1 cellular context compared by ENCODE assay signal in the genomic region with DNA sequence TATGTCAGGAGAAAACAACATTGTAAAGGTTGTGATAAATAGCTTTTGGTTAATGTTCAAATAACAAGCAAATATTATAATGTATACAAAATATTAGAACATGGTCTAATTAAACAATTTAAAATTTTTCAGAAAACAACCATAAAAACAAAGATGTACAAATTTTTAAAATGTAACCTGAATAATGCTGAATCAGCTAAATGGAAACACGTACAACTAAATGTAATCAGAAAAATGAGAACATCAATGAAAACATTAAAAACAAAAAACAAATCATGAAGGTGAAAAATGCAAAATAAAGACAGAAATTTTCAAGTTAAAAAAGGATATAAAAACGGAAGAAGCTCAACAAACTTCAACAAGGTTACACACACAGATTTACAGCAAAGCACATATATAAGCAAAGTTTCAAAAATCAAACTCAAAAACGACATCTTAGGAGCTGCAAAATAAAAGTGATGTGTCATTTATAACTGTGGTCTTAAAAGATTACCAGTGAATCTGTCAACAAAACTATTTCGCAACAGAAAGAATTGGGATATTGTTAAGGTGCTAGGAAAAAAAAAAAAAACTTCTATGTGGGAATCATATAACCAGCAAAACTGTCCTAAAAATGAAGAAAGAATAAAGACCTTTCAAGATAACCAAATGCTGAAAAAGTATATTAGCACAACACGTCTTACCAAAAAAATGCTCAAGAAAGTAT.
TF ChIP-seq lines count a peak whose summit lies in the region.

No MANE protein-coding gene starts in this region.

TF ChIP-seq in IMR-90, 13 proteins besides CTCF, POLR2A, EP300 and RAD21 (continued from another document):
- TF ChIP-seq CEBPB (IDR thresholded peaks at IDR 0.05; ENCODE audit: low read depth, low read length) (peak; percentile 70), MAFK (IDR thresholded peaks at IDR 0.05; ENCODE audit: low read depth, low read length) (peak; percentile 100)
